Comparison of ENCODE assay signal across 7 cellular contexts in genomic region chr19:19900574-19901444, GRCh38. TPM values are rescaled to one million over a fixed set of nuclear protein-coding genes. Genes with fewer than 3 reads are reported as not detected.
DNase-seq lines count a peak whose midpoint lies in the region; ATAC-seq, FAIRE-seq and TF ChIP-seq lines count a peak whose summit lies in the region.

Gene ZNF93, plus strand, starts transcription at chr19:19900946. Its CDS starts 143 bp downstream, at chr19:19901089.

- H3K27me3 ChIP-seq in kidney epithelial cell (ENCODE audit: control insufficient read depth, insufficient read depth, low read length) = no peaks in the 10 kb centered on the region

- no peaks in the 10 kb centered on the region for H3K36me3 ChIP-seq in kidney epithelial cell (ENCODE audit: control insufficient read depth, insufficient read depth, low read length)

- ATAC-seq in GM18519 (IDR thresholded peaks at IDR 0.05; ENCODE audit: low FRiP score, unreplicated experiment) = peak; percentile 90
- ATAC-seq in HG03064 (IDR thresholded peaks at IDR 0.05; ENCODE audit: low read depth, unreplicated experiment) = peak; percentile 89

- peak; percentile 60 for FAIRE-seq in colon (lab: Jason Lieb, UNC)

- peak within 1 kb of the TSS; percentile 78 for H3K4me3 ChIP-seq in kidney epithelial cell (ENCODE audit: low read depth, low read length)

- DNase-seq in NCI-H2196 treated with DMSO at 0.1 percent for 48 hours (lab: John Stamatoyannopoulos, UW; ENCODE audit: unreplicated experiment) (peak; percentile 90), kidney epithelial cell (ENCODE audit: low read depth) (peak; percentile 88)
- DNase-seq in activated CD4-positive, alpha-beta T cell treated with anti-CD3 and anti-CD28 coated beads for 48 hours = peak; percentile 93
- DNase-seq in stimulated activated CD4-positive, alpha-beta T cell treated with anti-CD3 and anti-CD28 coated beads, Interleukin-15, amount 100 ng/mL, for 24 hours = peak; percentile 93

- TF ChIP-seq CTCF in kidney epithelial cell (IDR thresholded peaks at IDR 0.05; ENCODE audit: insufficient read depth, low read length, poor library complexity, severe bottlenecking) = no peak

RNA-seq across cellular contexts. Expression of gene ZNF93, which starts in this region (rescaled TPM):
- total RNA-seq in kidney epithelial cell = 4.9 and 9.2 TPM in 2 replicates

Comparison
In these comparisons a context has a peak if more than half of its experiments do, and no peak if none do; other contexts are left out.
1. Peak in every context shown above with its lines: DNase-seq, ATAC-seq and H3K4me3 ChIP-seq.